ENCODE assay signal across 8 cellular contexts in the genomic region with DNA sequence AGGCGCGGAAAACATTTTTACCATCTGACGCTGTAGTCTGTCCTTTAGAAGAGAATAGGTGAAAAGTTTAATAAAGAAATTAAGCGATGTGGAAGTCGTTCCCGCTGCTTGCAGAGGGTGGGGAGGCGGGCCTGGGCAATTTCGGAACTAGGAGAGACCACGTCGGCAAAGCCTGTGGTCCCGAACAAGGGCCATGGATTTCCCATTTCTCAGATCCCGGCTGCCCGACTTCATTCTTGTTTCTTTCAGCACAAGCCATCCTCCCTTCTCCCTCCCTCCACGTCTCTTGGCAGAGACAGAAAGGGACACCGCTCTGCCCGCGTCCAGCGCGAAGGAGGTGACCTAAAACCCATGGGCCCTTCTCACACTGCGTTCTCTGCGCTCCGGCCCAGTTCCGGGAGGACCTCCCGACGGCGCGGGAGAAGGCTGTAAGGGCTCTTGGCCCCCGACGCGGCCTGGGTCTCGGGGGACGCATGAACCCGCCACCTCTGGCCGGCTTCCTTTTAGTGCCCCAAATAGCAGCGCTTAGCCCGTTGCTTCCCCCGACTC. TPM values are rescaled to one million over a fixed set of nuclear protein-coding genes. Genes with fewer than 3 reads are reported as not detected.
DNase-seq lines count a peak whose midpoint lies in the region; ATAC-seq, FAIRE-seq and TF ChIP-seq lines count a peak whose summit lies in the region.

No MANE protein-coding gene starts in this region.

- peaks cover 24% of the 10 kb centered on the region for H3K27me3 Mint-ChIP-seq in activated T-helper 2 cell treated with anti-CD3 and anti-CD28 coated beads, Interferon-gamma antibody, Interleukin-2, Interleukin-4, amounts not matched to agents 10 μg/mL and 5 μg/mL and 100 μg/mL, durations not matched to agents 14 hours and 24 hours and 36 hours (ENCODE audit: low read depth)

- peak overlapping the region; percentile 91 for H3K27ac Mint-ChIP-seq in activated T-helper 2 cell treated with anti-CD3 and anti-CD28 coated beads, Interferon-gamma antibody, Interleukin-2, Interleukin-4, amounts not matched to agents 10 μg/mL and 5 μg/mL and 100 μg/mL, durations not matched to agents 14 hours and 24 hours and 36 hours

- peaks cover 31% of the 10 kb centered on the region for H3K4me1 Mint-ChIP-seq in activated T-helper 2 cell treated with anti-CD3 and anti-CD28 coated beads, Interferon-gamma antibody, Interleukin-2, Interleukin-4, amounts not matched to agents 10 μg/mL and 5 μg/mL and 100 μg/mL, durations not matched to agents 14 hours and 24 hours and 36 hours (ENCODE audit: low read depth)

- no peak for FAIRE-seq in RCC 7860 (lab: Jason Lieb, UNC)

- H3K9me3 Mint-ChIP-seq in activated T-helper 2 cell treated with anti-CD3 and anti-CD28 coated beads, Interferon-gamma antibody, Interleukin-2, Interleukin-4, amounts not matched to agents 10 μg/mL and 5 μg/mL and 100 μg/mL, durations not matched to agents 14 hours and 24 hours and 36 hours, result no peaks in the 10 kb centered on the region

- H3K4me3 Mint-ChIP-seq in activated T-helper 2 cell treated with anti-CD3 and anti-CD28 coated beads, Interferon-gamma antibody, Interleukin-2, Interleukin-4, amounts not matched to agents 10 μg/mL and 5 μg/mL and 100 μg/mL, durations not matched to agents 14 hours and 24 hours and 36 hours (ENCODE audit: low read depth), result peak overlapping the region; percentile 87

- no peak for TF ChIP-seq CTCF in HFF-Myc (IDR thresholded peaks at IDR 0.05; ENCODE audit: low read depth, low read length, missing control alignments)

- peaks cover 31% of the 10 kb centered on the region for H3K36me3 Mint-ChIP-seq in activated T-helper 2 cell treated with anti-CD3 and anti-CD28 coated beads, Interferon-gamma antibody, Interleukin-2, Interleukin-4, amounts not matched to agents 10 μg/mL and 5 μg/mL and 100 μg/mL, durations not matched to agents 14 hours and 24 hours and 36 hours (ENCODE audit: low read depth)

- ATAC-seq in left ventricle myocardium superior (no peak), HG03520 (IDR thresholded peaks at IDR 0.05; ENCODE audit: unreplicated experiment) (no peak), HG03442 (IDR thresholded peaks at IDR 0.05; ENCODE audit: unreplicated experiment) (no peak)

- H3K4me3 ChIP-seq in HFF-Myc (replicated peaks; ENCODE audit: low read depth, low read length) (peak overlapping the region; percentile 42), skeletal muscle cell (ENCODE audit: low read depth, low read length) (peak overlapping the region; percentile 56)

- DNase-seq in HFF-Myc (ENCODE audit: extremely low read depth, low read depth) (no peak), left ventricle myocardium superior (peak; percentile 43), skeletal muscle cell (ENCODE audit: low read depth) (no peak), RCC 7860 (ENCODE audit: low spot score) (no peak), NCI-H345 (lab: John Stamatoyannopoulos, UW) (no peak)
- no peak for DNase-seq in activated T-helper 2 cell treated with anti-CD3 and anti-CD28 coated beads, Interferon-gamma antibody, Interleukin-2, Interleukin-4, amounts not matched to agents 10 μg/mL and 5 μg/mL and 100 μg/mL, durations not matched to agents 14 hours and 24 hours and 36 hours (ENCODE audit: low spot score)

- intact Hi-C loops in activated T-helper 2 cell treated with anti-CD3 and anti-CD28 coated beads, Interferon-gamma antibody, Interleukin-2, Interleukin-4, amounts not matched to agents 10 μg/mL and 5 μg/mL and 100 μg/mL, durations not matched to agents 14 hours and 24 hours and 36 hours (cut with micrococcal nuclease), result loop anchor here (5.0 kb wide), 1 partner anchor 509 kb away; no protein-coding TSS in a partner anchor
- intact Hi-C loops in left ventricle myocardium superior (cut with micrococcal nuclease), result no loop called here

RNA-seq across cellular contexts. Expression of gene BCL2L11, which starts 2.2 kb away (rescaled TPM):
- total RNA-seq in activated T-helper 2 cell treated with anti-CD3 and anti-CD28 coated beads, Interferon-gamma antibody, Interleukin-2, Interleukin-4, amounts not matched to agents 10 μg/mL and 5 μg/mL and 100 μg/mL, durations not matched to agents 14 hours and 24 hours and 36 hours, result 214 and 225 TPM in 2 replicates
- total RNA-seq in left ventricle myocardium superior, result 10.1 TPM

Comparison
In these comparisons a context has a peak if more than half of its experiments do, and no peak if none do; other contexts are left out.
1. RNA of gene BCL2L11, which starts 2.2 kb away (total RNA-seq): 214 to 225 TPM in activated T-helper 2 cell treated with anti-CD3 and anti-CD28 coated beads, Interferon-gamma antibody, Interleukin-2, Interleukin-4, amounts not matched to agents 10 μg/mL and 5 μg/mL and 100 μg/mL, durations not matched to agents 14 hours and 24 hours and 36 hours; 10.1 TPM in left ventricle myocardium superior (single experiment); every median in the first group is over 10 times any median in the second.